In genomic region chr3:116863842-116864626, GRCh38 we compare ENCODE assay signal across 9 cellular contexts.
A peak's percentile ranks its signal among the peaks of the same experiment; 100 is the strongest.
DNase-seq lines count a peak whose midpoint lies in the region; ATAC-seq, FAIRE-seq and TF ChIP-seq lines count a peak whose summit lies in the region.
"Had no signal": no experiment of that assay in that cellular context is flagged by ENCODE, and none has a peak within 500 bp of the region (broad histone marks: within the 10 kb centered on the region; RNA-seq: fewer than 3 reads in every experiment).

No MANE protein-coding gene starts in this region.

- H2BK12ac ChIP-seq in H1 (ENCODE audit: low read depth, low read length), result peak overlapping the region; percentile 63

- peaks cover 3% of the 10 kb centered on the region; the same call in 1 of the 2 replicates for H3K23me2 ChIP-seq in H1 (ENCODE audit: low read depth, low read length)

- H3K36me3 ChIP-seq in GM06990 (ENCODE audit: control insufficient read depth, insufficient read depth, low read length) (no peaks in the 10 kb centered on the region), H1 (ENCODE audit: control insufficient read depth in 2 of 4, insufficient read depth in 4 of 4, low read length in 3 of 4) (no peaks in the 10 kb centered on the region)

- H3K4me1 ChIP-seq in H1 (replicated peaks in 1 of 4; ENCODE audit: control insufficient read depth in 3 of 4, insufficient read depth in 4 of 4, low read length in 3 of 4), result peaks cover 7 to 13% (median 9%) of the 10 kb centered on the region in 4 experiments; a peak in 5 of 7 replicates

- intact Hi-C loops in activated T-helper 2 cell treated with anti-CD3 and anti-CD28 coated beads, Interferon-gamma antibody, Interleukin-2, Interleukin-4, amounts not matched to agents 10 μg/mL and 5 μg/mL and 100 μg/mL, durations not matched to agents 14 hours and 24 hours and 36 hours (cut with micrococcal nuclease), result no loop called here

- H3K4me1 Mint-ChIP-seq in activated T-helper 2 cell treated with anti-CD3 and anti-CD28 coated beads, Interferon-gamma antibody, Interleukin-2, Interleukin-4, amounts not matched to agents 10 μg/mL and 5 μg/mL and 100 μg/mL, durations not matched to agents 14 hours and 24 hours and 36 hours (ENCODE audit: low read depth), result no peaks in the 10 kb centered on the region

- H3K18ac ChIP-seq in H1 (ENCODE audit: extremely low read depth, low read length), result peak overlapping the region; percentile 57; the same call in 1 of the 2 replicates

- TF ChIP-seq POLR2A in H1 (IDR thresholded peaks at IDR 0.05; ENCODE audit: control extremely low read depth in 1 of 2, low read depth in 2 of 2, low read length in 2 of 2), result 0 out of 3 replicates have a peak, but pooled peaks of 1 of the 2 experiments have one; percentile 42

- no peak overlapping the region for H3K4me3 Mint-ChIP-seq in activated T-helper 2 cell treated with anti-CD3 and anti-CD28 coated beads, Interferon-gamma antibody, Interleukin-2, Interleukin-4, amounts not matched to agents 10 μg/mL and 5 μg/mL and 100 μg/mL, durations not matched to agents 14 hours and 24 hours and 36 hours (ENCODE audit: low read depth)

- peak overlapping the region; percentile 71 for H4K91ac ChIP-seq in H1 (replicated peaks; ENCODE audit: insufficient read length, low read length)

- H3K79me1 ChIP-seq in H1 (ENCODE audit: low read depth, low read length), result no peaks in the 10 kb centered on the region

- CTCF ChIA-PET in H1 (lab: Charles Lee; ENCODE audit: partially characterized antibody), result interaction anchor here (0.6 to 5.0 kb wide), 17 partner anchors 10 to 661 kb away, joined by 3 to 25 read pairs (median 3); no protein-coding TSS in a partner anchor

- H4K20me1 ChIP-seq in H1 (replicated peaks in 1 of 2; ENCODE audit: control insufficient read depth in 1 of 2, insufficient read depth in 2 of 2, low read length in 2 of 2), result no peaks in the 10 kb centered on the region

- no peak overlapping the region for H4K5ac ChIP-seq in H1 (ENCODE audit: insufficient read length, low read depth, low read length)

- H3K36me3 Mint-ChIP-seq in activated T-helper 2 cell treated with anti-CD3 and anti-CD28 coated beads, Interferon-gamma antibody, Interleukin-2, Interleukin-4, amounts not matched to agents 10 μg/mL and 5 μg/mL and 100 μg/mL, durations not matched to agents 14 hours and 24 hours and 36 hours (ENCODE audit: low read depth), result no peaks in the 10 kb centered on the region

- H3K14ac ChIP-seq in H1 (ENCODE audit: insufficient read length), result no peak overlapping the region

- POLR2A ChIA-PET in H1 (lab: Charles Lee; ENCODE audit: partially characterized antibody), result interaction anchor here (0.6 kb wide), 1 partner anchor 577 kb away, joined by 4 read pairs; no protein-coding TSS in a partner anchor

- no peak overlapping the region; the same call in 1 of the 2 replicates for H3K27ac ChIP-seq in H1 (ENCODE audit: low read depth, low read length)

- no peaks in the 10 kb centered on the region for H3K27me3 Mint-ChIP-seq in activated T-helper 2 cell treated with anti-CD3 and anti-CD28 coated beads, Interferon-gamma antibody, Interleukin-2, Interleukin-4, amounts not matched to agents 10 μg/mL and 5 μg/mL and 100 μg/mL, durations not matched to agents 14 hours and 24 hours and 36 hours (ENCODE audit: low read depth)

- peak overlapping the region; percentile 49; the same call in 1 of the 2 replicates for H2BK5ac ChIP-seq in H1 (ENCODE audit: low read depth, low read length)

- DNase-seq in GM06990 (ENCODE audit: extremely low read depth, insufficient read length) (no peak), NCI-H526 treated with DMSO at 0.1 percent for 48 hours (lab: John Stamatoyannopoulos, UW) (peak; percentile 35), H1 (ENCODE audit: low read depth in 1 of 2, low spot score in 2 of 2) (peak; percentile 34 to 60), middle frontal gyrus (ENCODE audit: extremely low spot score, low spot score) (peak; percentile 33)
- no peak for DNase-seq in stimulated activated CD4-positive, alpha-beta T cell treated with anti-CD3 and anti-CD28 coated beads, Interleukin-4, amount 100 ng/mL, for 1 hour
- no peak for DNase-seq in activated T-helper 2 cell treated with anti-CD3 and anti-CD28 coated beads, Interferon-gamma antibody, Interleukin-2, Interleukin-4, amounts not matched to agents 10 μg/mL and 5 μg/mL and 100 μg/mL, durations not matched to agents 14 hours and 24 hours and 36 hours (ENCODE audit: low spot score)

- peak overlapping the region; percentile 65 to 69 for H3K4me2 ChIP-seq in H1 (ENCODE audit: insufficient read depth in 1 of 2, low read depth in 2 of 2, low read length in 2 of 2)

- ATAC-seq in HG03103 (IDR thresholded peaks at IDR 0.05; ENCODE audit: low read depth, unreplicated experiment), result peak; percentile 55
- no peak for ATAC-seq in activated CD4-positive, CD25-positive, alpha-beta regulatory T cell treated with anti-CD3 and anti-CD28 coated beads, Interleukin-2, amount 50 U/mL, for 24 hours

- H3K23ac ChIP-seq in H1 (ENCODE audit: insufficient read length), result no peak overlapping the region

- no peak overlapping the region for H2BK15ac ChIP-seq in H1 (ENCODE audit: low read length)

- H2BK20ac ChIP-seq in H1 (ENCODE audit: low read length), result peak overlapping the region; percentile 51

- H3K4me3 ChIP-seq in GM06990 (replicated peaks; ENCODE audit: low read depth, low read length) (peak overlapping the region; percentile 19; the same call in 1 of the 2 replicates), H1 (ENCODE audit: extremely low read depth in 1 of 4, insufficient read depth in 2 of 4, low read depth in 3 of 4, low read length in 4 of 4) (peak overlapping the region; percentile 20 to 56 (median 39); a peak in 7 of 8 replicates)

- no peaks in the 10 kb centered on the region; the same call in 1 of the 2 replicates for H3K27me3 ChIP-seq in GM06990 (replicated peaks; ENCODE audit: control insufficient read depth, insufficient read depth, low read length)
- no peaks in the 10 kb centered on the region for H3K27me3 ChIP-seq in H1 (replicated peaks in 1 of 4; ENCODE audit: control insufficient read depth in 3 of 4, extremely low read depth in 1 of 4, insufficient read depth in 3 of 4, low read length in 3 of 4)

- TF ChIP-seq CTCF in GM06990 (IDR thresholded peaks at IDR 0.05; ENCODE audit: insufficient read depth, low read length, poor library complexity, severe bottlenecking) (peak; percentile 54), H1 (IDR thresholded peaks at IDR 0.05; ENCODE audit: control extremely low read depth in 1 of 3, insufficient read depth in 1 of 3, low read depth in 1 of 3, low read length in 3 of 3) (peak in 2 of 3 experiments; percentile 60; a peak in 3 of 4 replicates)

- no peak for TF ChIP-seq EP300 in H1 (IDR thresholded peaks at IDR 0.05; ENCODE audit: borderline replicate concordance in 1 of 2, low read depth in 2 of 2, low read length in 2 of 2)

- H3K79me2 ChIP-seq in H1 (ENCODE audit: control insufficient read depth in 1 of 2, insufficient read depth in 2 of 2, low read length in 2 of 2), result no peaks in the 10 kb centered on the region

- H3K9ac ChIP-seq in H1 (replicated peaks in 1 of 4; ENCODE audit: extremely low read depth in 1 of 4, low read depth in 3 of 4, low read length in 3 of 4), result peak overlapping the region in 2 of 4 experiments; percentile 29 to 49; a peak in 2 of 7 replicates

- WGBS in H1 (ENCODE audit: extremely low coverage in 1 of 2, insufficient coverage in 1 of 2, insufficient read length in 1 of 2, insufficient replicate concordance in 2 of 2, low coverage in 1 of 2, low lambda C conversion rate in 2 of 2, missing lambda C conversion rate in 1 of 2), 2 experiments, result 14% methylated on average over 17 of the region's 17 CpGs; no CpG with 5 or more reads in 1 of the 2 experiments

- no peak overlapping the region for H3K56ac ChIP-seq in H1 (replicated peaks; ENCODE audit: insufficient read length, low read depth, low read length)

- TF ChIP-seq RAD21 in H1 (IDR thresholded peaks at IDR 0.05 in 1 of 2, conservative IDR thresholded peaks at IDR 0.05 in 1 of 2; ENCODE audit: low read depth in 2 of 2, low read length in 2 of 2), result peak; percentile 91 to 92

- H3K9me3 ChIP-seq in H1 (ENCODE audit: insufficient read depth in 2 of 2, low read depth in 1 of 2, low read length in 1 of 2), result no peaks in the 10 kb centered on the region

- no peak overlapping the region for H4K8ac ChIP-seq in H1 (ENCODE audit: extremely low read depth, insufficient read depth, low read length)

- no peak overlapping the region for H2AK5ac ChIP-seq in H1 (ENCODE audit: low read depth, low read length)

- H3K4ac ChIP-seq in H1 (replicated peaks; ENCODE audit: insufficient read length, low read depth, low read length), result no peak overlapping the region

- H2AFZ ChIP-seq in H1 (ENCODE audit: low read length), result peak overlapping the region; percentile 91

- peak; percentile 97 for FAIRE-seq in H1 (lab: Jason Lieb, UNC)
- FAIRE-seq: TTC549 had no signal

- no peaks in the 10 kb centered on the region for H3K9me3 Mint-ChIP-seq in activated T-helper 2 cell treated with anti-CD3 and anti-CD28 coated beads, Interferon-gamma antibody, Interleukin-2, Interleukin-4, amounts not matched to agents 10 μg/mL and 5 μg/mL and 100 μg/mL, durations not matched to agents 14 hours and 24 hours and 36 hours

- no peak overlapping the region for H3K27ac Mint-ChIP-seq in activated T-helper 2 cell treated with anti-CD3 and anti-CD28 coated beads, Interferon-gamma antibody, Interleukin-2, Interleukin-4, amounts not matched to agents 10 μg/mL and 5 μg/mL and 100 μg/mL, durations not matched to agents 14 hours and 24 hours and 36 hours

- H2BK120ac ChIP-seq in H1 (replicated peaks; ENCODE audit: low read depth, low read length), result no peak overlapping the region

TF ChIP-seq in H1, 55 proteins besides CTCF, POLR2A, EP300 and RAD21 (continues in another document):
- TF ChIP-seq BACH1 (IDR thresholded peaks at IDR 0.05; ENCODE audit: low read length) (peak; percentile 63; the same call in 1 of the 2 replicates), ATF2 (IDR thresholded peaks at IDR 0.05; ENCODE audit: low read length) (no peak), SIX5 (IDR thresholded peaks at IDR 0.05; ENCODE audit: low read depth, low read length) (no peak), CHD1 (IDR thresholded peaks at IDR 0.05; ENCODE audit: low read depth, low read length) (no peak), PHF8 (conservative IDR thresholded peaks at IDR 0.05; ENCODE audit: low read depth, low read length) (no peak), POLR2AphosphoS5 (IDR thresholded peaks at IDR 0.05; ENCODE audit: low read depth, low read length) (no peak), CBX5 (IDR thresholded peaks at IDR 0.05; ENCODE audit: low read depth, low read length) (no peak)

Comparison
In these comparisons a context has a peak if more than half of its experiments do, and no peak if none do; other contexts are left out.
1. DNase-seq: peak in NCI-H526 treated with DMSO at 0.1 percent for 48 hours (single experiment), H1 (2 of 2) and middle frontal gyrus (single experiment); none in GM06990 (single experiment), stimulated activated CD4-positive, alpha-beta T cell treated with anti-CD3 and anti-CD28 coated beads, Interleukin-4, amount 100 ng/mL, for 1 hour (single experiment) and activated T-helper 2 cell treated with anti-CD3 and anti-CD28 coated beads, Interferon-gamma antibody, Interleukin-2, Interleukin-4, amounts not matched to agents 10 μg/mL and 5 μg/mL and 100 μg/mL, durations not matched to agents 14 hours and 24 hours and 36 hours (single experiment).